Comparison of ENCODE assay signal across 8 cellular contexts in genomic region chr20:17969884-17970409, GRCh38. TPM values are rescaled to one million over a fixed set of nuclear protein-coding genes. Genes with fewer than 3 reads are reported as not detected.
A peak's percentile ranks its signal among the peaks of the same experiment; 100 is the strongest.
DNase-seq lines count a peak whose midpoint lies in the region; ATAC-seq and TF ChIP-seq lines count a peak whose summit lies in the region.

No MANE protein-coding gene starts in this region.

- peaks cover 60% of the 10 kb centered on the region for H3K36me3 ChIP-seq in DND-41 (ENCODE audit: insufficient read depth, low read length)
- H3K36me3 ChIP-seq in upper lobe of left lung, result no peaks in the 10 kb centered on the region

- no peaks in the 10 kb centered on the region for H3K9me3 ChIP-seq in DND-41 (ENCODE audit: insufficient read depth, low read length, severe bottlenecking)
- H3K9me3 ChIP-seq in upper lobe of left lung, result no peaks in the 10 kb centered on the region

- H3K9me3 Mint-ChIP-seq in HFFc6, result no peaks in the 10 kb centered on the region
- H3K9me3 Mint-ChIP-seq in effector memory CD8-positive, alpha-beta T cell, result no peaks in the 10 kb centered on the region

- peaks cover 97% of the 10 kb centered on the region for H3K79me2 ChIP-seq in DND-41 (ENCODE audit: insufficient read depth, low read length)

- DNase-seq in DND-41 (peak; percentile 57), HFFc6 (peak; percentile 57), T-helper 22 cell (ENCODE audit: low read depth) (peak; percentile 4), midbrain (lab: John Stamatoyannopoulos, UW) (peak; percentile 40), upper lobe of left lung (peak in 1 of 2 donors; percentile 49), NCI-H1694 (lab: John Stamatoyannopoulos, UW) (no peak), NCI-H2227 treated with DMSO at 0.1 percent for 48 hours (lab: John Stamatoyannopoulos, UW) (no peak)
- DNase-seq in effector memory CD8-positive, alpha-beta T cell, result peak in 2 of 3 experiments; percentile 5 to 21

- WGBS in upper lobe of left lung, 2 donors, result 9% methylated on average over 9 of the region's 9 CpGs

- TF ChIP-seq EP300 in upper lobe of left lung (IDR thresholded peaks at IDR 0.05), result no peak

- peak overlapping the region; percentile 89 for H3K9ac ChIP-seq in DND-41 (ENCODE audit: low read depth, low read length)

- ATAC-seq in DND-41 (ENCODE audit: insufficient read depth, low read depth) (0 out of 3 replicates have a peak, but pooled peaks have one; percentile 4), upper lobe of left lung (ENCODE audit: low FRiP score in 2 of 2) (peak in 1 of 2 donors; percentile 11)
- no peak for ATAC-seq in effector memory CD8-positive, alpha-beta T cell (replicated peaks)

- peak overlapping the region; percentile 72 for H3K4me2 ChIP-seq in DND-41 (ENCODE audit: insufficient read depth, low read length)

- peaks cover 62% of the 10 kb centered on the region for H4K20me1 ChIP-seq in DND-41 (ENCODE audit: insufficient read depth, low read length)

- H3K4me1 Mint-ChIP-seq in HFFc6 (ENCODE audit: low read depth), result peaks cover 67% of the 10 kb centered on the region
- peaks cover 49 to 69% of the 10 kb centered on the region in 2 donors for H3K4me1 Mint-ChIP-seq in effector memory CD8-positive, alpha-beta T cell (ENCODE audit: low read depth in 2 of 2)

- H3K27me3 ChIP-seq in DND-41 (ENCODE audit: insufficient read depth, low read length, poor library complexity), result no peaks in the 10 kb centered on the region
- no peaks in the 10 kb centered on the region for H3K27me3 ChIP-seq in upper lobe of left lung

- H3K27me3 Mint-ChIP-seq in HFFc6 (ENCODE audit: insufficient read depth), result no peaks in the 10 kb centered on the region; the same call in 1 of the 2 replicates
- H3K27me3 Mint-ChIP-seq in effector memory CD8-positive, alpha-beta T cell, result no peaks in the 10 kb centered on the region

- TF ChIP-seq CTCF in DND-41 (IDR thresholded peaks at IDR 0.05; ENCODE audit: borderline replicate concordance, extremely low read depth, low read length, poor library complexity, severe bottlenecking), result no peak
- TF ChIP-seq CTCF in HFFc6 (IDR thresholded peaks at IDR 0.05), result no peak
- no peak for TF ChIP-seq CTCF in upper lobe of left lung (IDR thresholded peaks at IDR 0.05)

- peak overlapping the region; percentile 78 for H2AFZ ChIP-seq in DND-41 (ENCODE audit: low read depth, low read length)

- H3K36me3 Mint-ChIP-seq in HFFc6 (ENCODE audit: low read depth), result peaks cover 33% of the 10 kb centered on the region
- H3K36me3 Mint-ChIP-seq in effector memory CD8-positive, alpha-beta T cell (ENCODE audit: insufficient read depth), result peaks cover 43% of the 10 kb centered on the region

- H3K27ac ChIP-seq in DND-41 (ENCODE audit: low read length) (peak overlapping the region; percentile 98), upper lobe of left lung (peak overlapping the region; percentile 96 to 98 (median 98))

- H3K4me1 ChIP-seq in DND-41 (ENCODE audit: insufficient read depth, low read length), result peaks cover 71% of the 10 kb centered on the region
- peaks cover 57 to 73% (median 61%) of the 10 kb centered on the region in 4 donors for H3K4me1 ChIP-seq in upper lobe of left lung

- TF ChIP-seq POLR2A in upper lobe of left lung (IDR thresholded peaks at IDR 0.05), result peak in 1 of 4 donors; percentile 63

- peak overlapping the region; percentile 99 for H3K27ac Mint-ChIP-seq in HFFc6
- H3K27ac Mint-ChIP-seq in effector memory CD8-positive, alpha-beta T cell, result peak overlapping the region; percentile 95

- H3K4me3 Mint-ChIP-seq in HFFc6, result peak overlapping the region; percentile 91
- H3K4me3 Mint-ChIP-seq in effector memory CD8-positive, alpha-beta T cell, result peak overlapping the region; percentile 94 to 98

- H3K4me3 ChIP-seq in DND-41 (ENCODE audit: low read depth in 1 of 2, low read length in 2 of 2) (peak overlapping the region; percentile 54 to 72), upper lobe of left lung (peak overlapping the region in 3 of 4 donors; percentile 63 to 91 (median 86))

RNA-seq across cellular contexts. Expression of gene MGME1, which starts 1.1 kb away (rescaled TPM):
- 10 to 100 TPM; 12.7 to 19.2 (median 17.9) TPM for total RNA-seq in HFFc6 (2021; fragmentation: NEBNext Ultra II Directional; extraction: Animal tissue kit (Norgen Biotek cat#: 25700))
- 10 to 100 TPM in 5 of 6 donors, 1 to 10 TPM in 1; 9.4 to 22.0 (median 13.3) TPM for total RNA-seq in upper lobe of left lung

RNA-seq across cellular contexts. Expression of gene SNX5, which starts 1.4 kb away (rescaled TPM):
- total RNA-seq in HFFc6 (2021; fragmentation: NEBNext Ultra II Directional; extraction: Animal tissue kit (Norgen Biotek cat#: 25700)), result 10 to 100 TPM; 69.6 to 97.5 (median 81.8) TPM
- 100 to 1,000 TPM in 4 of 6 donors, 10 to 100 TPM in 2; 72.0 to 177 (median 111) TPM for total RNA-seq in upper lobe of left lung

Comparison
In these comparisons a context has a peak if more than half of its experiments do, and no peak if none do; other contexts are left out.
1. DNase-seq: peak in DND-41 (single experiment), HFFc6 (single experiment), T-helper 22 cell (single experiment), effector memory CD8-positive, alpha-beta T cell (2 of 3) and midbrain (single experiment); none in NCI-H1694 (single experiment) and NCI-H2227 treated with DMSO at 0.1 percent for 48 hours (single experiment).